15 cellular contexts compared by ENCODE assay signal in genomic region chr7:158761945-158762344, GRCh38. TPM values are rescaled to one million over a fixed set of nuclear protein-coding genes. Genes with fewer than 3 reads are reported as not detected.
DNase-seq lines count a peak whose midpoint lies in the region; ATAC-seq and TF ChIP-seq lines count a peak whose summit lies in the region.
"Had no signal": no experiment of that assay in that cellular context is flagged by ENCODE, and none has a peak within 500 bp of the region (broad histone marks: within the 10 kb centered on the region; RNA-seq: fewer than 3 reads in every experiment).

No MANE protein-coding gene starts in this region.

- H3K4me3 Mint-ChIP-seq in natural killer cell (no peak overlapping the region), immature natural killer cell (no peak overlapping the region), progenitor cell of endocrine pancreas (ENCODE audit: low read depth) (no peak overlapping the region)
- H3K4me3 Mint-ChIP-seq in natural killer cell treated with Interleukin-12 subunit alpha and Interleukin-12 subunit beta and Interleukin-15 and Interleukin-18, amount 100 ng/mL, for 72 hours, result no peak overlapping the region
- H3K4me3 Mint-ChIP-seq in activated CD8-positive, alpha-beta T cell treated with anti-CD3 and anti-CD28 coated beads for 36 hours, result no peak overlapping the region
- H3K4me3 Mint-ChIP-seq: IgD-negative memory B cell had no signal

- POLR2A ChIA-PET in activated CD8-positive, alpha-beta T cell treated with anti-CD3 and anti-CD28 coated beads for 36 hours (lab: Charles Lee), result no interaction called here

- ATAC-seq in natural killer cell (no peak), GM19395 (IDR thresholded peaks at IDR 0.05; ENCODE audit: unreplicated experiment) (no peak)
- no peak for ATAC-seq in natural killer cell treated with Interleukin-12 subunit alpha and Interleukin-12 subunit beta and Interleukin-15 and Interleukin-18, amount 100 ng/mL, for 72 hours
- ATAC-seq in activated CD8-positive, alpha-beta T cell treated with anti-CD3 and anti-CD28 coated beads for 36 hours, result no peak

- no peaks in the 10 kb centered on the region for H3K27me3 Mint-ChIP-seq in natural killer cell (ENCODE audit: low read depth in 2 of 2)
- no peaks in the 10 kb centered on the region for H3K27me3 Mint-ChIP-seq in natural killer cell treated with Interleukin-12 subunit alpha and Interleukin-12 subunit beta and Interleukin-15 and Interleukin-18, amount 100 ng/mL, for 72 hours
- no peaks in the 10 kb centered on the region for H3K27me3 Mint-ChIP-seq in activated CD8-positive, alpha-beta T cell treated with anti-CD3 and anti-CD28 coated beads for 36 hours
- peaks cover 0 to 5% (median 4%) of the 10 kb centered on the region in 3 donors for H3K27me3 Mint-ChIP-seq in immature natural killer cell (ENCODE audit: low read depth in 3 of 3)
- H3K27me3 Mint-ChIP-seq in progenitor cell of endocrine pancreas, result no peaks in the 10 kb centered on the region
- H3K27me3 Mint-ChIP-seq: IgD-negative memory B cell had no signal

- H3K27ac Mint-ChIP-seq in natural killer cell (peak overlapping the region; percentile 45 to 53), immature natural killer cell (peak overlapping the region in 5 of 6 donors; percentile 25 to 76 (median 72)), progenitor cell of endocrine pancreas (peak overlapping the region; percentile 8)
- no peak overlapping the region for H3K27ac Mint-ChIP-seq in natural killer cell treated with Interleukin-12 subunit alpha and Interleukin-12 subunit beta and Interleukin-15 and Interleukin-18, amount 100 ng/mL, for 72 hours
- H3K27ac Mint-ChIP-seq in activated CD8-positive, alpha-beta T cell treated with anti-CD3 and anti-CD28 coated beads for 36 hours, result peak overlapping the region; percentile 33
- H3K27ac Mint-ChIP-seq: IgD-negative memory B cell had no signal

- DNase-seq in natural killer cell, result no peak
- no peak for DNase-seq in natural killer cell treated with Interleukin-12 subunit alpha and Interleukin-12 subunit beta and Interleukin-15 and Interleukin-18, amount 100 ng/mL, for 72 hours (ENCODE audit: low spot score)
- DNase-seq in activated CD8-positive, alpha-beta T cell treated with anti-CD3 and anti-CD28 coated beads for 36 hours, result no peak
- DNase-seq in immature natural killer cell, result no peak
- no peak for DNase-seq in progenitor cell of endocrine pancreas (ENCODE audit: low spot score, unreplicated experiment)
- DNase-seq in NOMO-1 treated with DMSO at 0.1 percent for 48 hours (lab: John Stamatoyannopoulos, UW; ENCODE audit: unreplicated experiment), result no peak
- DNase-seq in activated gamma-delta T cell treated with Interleukin-2 at 50 U/mL for 16 hours, result no peak
- DNase-seq: NCI-H1105 treated with DMSO at 0.1 percent for 48 hours, NCI-H1694 treated with DMSO at 0.1 percent for 48 hours, NCI-H2171, NCI-H748 treated with DMSO at 0.1 percent for 48 hours, RPMI8226, SIG-M5 had no signal

- no peak for TF ChIP-seq CTCF in natural killer cell (IDR thresholded peaks at IDR 0.05)
- TF ChIP-seq CTCF in activated CD8-positive, alpha-beta T cell treated with anti-CD3 and anti-CD28 coated beads for 36 hours (IDR thresholded peaks at IDR 0.05), result no peak
- TF ChIP-seq CTCF in progenitor cell of endocrine pancreas (IDR thresholded peaks at IDR 0.05; ENCODE audit: unreplicated experiment), result no peak

- H3K36me3 Mint-ChIP-seq in natural killer cell (peaks cover 54% of the 10 kb centered on the region), immature natural killer cell (peaks cover 32 to 74% (median 56%) of the 10 kb centered on the region in 3 donors), progenitor cell of endocrine pancreas (ENCODE audit: insufficient read depth) (peaks cover 35% of the 10 kb centered on the region)
- H3K36me3 Mint-ChIP-seq in natural killer cell treated with Interleukin-12 subunit alpha and Interleukin-12 subunit beta and Interleukin-15 and Interleukin-18, amount 100 ng/mL, for 72 hours, result no peaks in the 10 kb centered on the region
- peaks cover 42% of the 10 kb centered on the region for H3K36me3 Mint-ChIP-seq in activated CD8-positive, alpha-beta T cell treated with anti-CD3 and anti-CD28 coated beads for 36 hours (ENCODE audit: low read depth)

- intact Hi-C loops in natural killer cell (cut with micrococcal nuclease), result no loop called here
- intact Hi-C loops in activated CD8-positive, alpha-beta T cell treated with anti-CD3 and anti-CD28 coated beads for 36 hours (cut with micrococcal nuclease), result no loop called here

- CTCF ChIA-PET in activated CD8-positive, alpha-beta T cell treated with anti-CD3 and anti-CD28 coated beads for 36 hours (lab: Charles Lee), result no interaction called here

- H3K4me1 Mint-ChIP-seq in natural killer cell, result peaks cover 6 to 24% of the 10 kb centered on the region in 2 donors
- peaks cover 0 to 9% of the 10 kb centered on the region in 2 donors for H3K4me1 Mint-ChIP-seq in natural killer cell treated with Interleukin-12 subunit alpha and Interleukin-12 subunit beta and Interleukin-15 and Interleukin-18, amount 100 ng/mL, for 72 hours (ENCODE audit: low read depth in 2 of 2)
- H3K4me1 Mint-ChIP-seq in activated CD8-positive, alpha-beta T cell treated with anti-CD3 and anti-CD28 coated beads for 36 hours (ENCODE audit: low read depth), result peaks cover 10% of the 10 kb centered on the region
- H3K4me1 Mint-ChIP-seq in immature natural killer cell, result peaks cover 2 to 16% of the 10 kb centered on the region in 2 donors
- peaks cover 3% of the 10 kb centered on the region for H3K4me1 Mint-ChIP-seq in progenitor cell of endocrine pancreas (ENCODE audit: low read depth)
- H3K4me1 Mint-ChIP-seq: IgD-negative memory B cell had no signal

- no peaks in the 10 kb centered on the region for H3K9me3 Mint-ChIP-seq in natural killer cell
- H3K9me3 Mint-ChIP-seq in natural killer cell treated with Interleukin-12 subunit alpha and Interleukin-12 subunit beta and Interleukin-15 and Interleukin-18, amount 100 ng/mL, for 72 hours, result no peaks in the 10 kb centered on the region
- H3K9me3 Mint-ChIP-seq in activated CD8-positive, alpha-beta T cell treated with anti-CD3 and anti-CD28 coated beads for 36 hours, result no peaks in the 10 kb centered on the region
- H3K9me3 Mint-ChIP-seq in immature natural killer cell, result no peaks in the 10 kb centered on the region
- no peaks in the 10 kb centered on the region for H3K9me3 Mint-ChIP-seq in progenitor cell of endocrine pancreas (ENCODE audit: low read depth)
- H3K9me3 Mint-ChIP-seq: IgD-negative memory B cell had no signal

RNA-seq across cellular contexts. Expression of gene NCAPG2, which starts 57.3 kb away (rescaled TPM):
- 10 to 100 TPM in 2 of 3 donors, 1 to 10 TPM in 1; 8.8 to 14.8 (median 14.1) TPM for total RNA-seq in natural killer cell
- 100 to 1,000 TPM in 1 of 2 donors, 10 to 100 TPM in 1; 45.0 to 117 TPM for total RNA-seq in natural killer cell treated with Interleukin-12 subunit alpha and Interleukin-12 subunit beta and Interleukin-15 and Interleukin-18, amount 100 ng/mL, for 72 hours
- total RNA-seq in activated CD8-positive, alpha-beta T cell treated with anti-CD3 and anti-CD28 coated beads for 36 hours, result 100 to 1,000 TPM; 108 to 113 TPM
- polyA plus RNA-seq in immature natural killer cell, result 1 to 10 TPM; 3.5 to 7.9 (median 5.7) TPM
- total RNA-seq in progenitor cell of endocrine pancreas, result 28.3 and 33.6 TPM in 2 replicates

Comparison
In these comparisons a context has a peak if more than half of its experiments do, and no peak if none do; other contexts are left out.
1. H3K27ac Mint-ChIP-seq: peak in natural killer cell (2 of 2), activated CD8-positive, alpha-beta T cell treated with anti-CD3 and anti-CD28 coated beads for 36 hours (single experiment), immature natural killer cell (5 of 6) and progenitor cell of endocrine pancreas (single experiment); none in natural killer cell treated with Interleukin-12 subunit alpha and Interleukin-12 subunit beta and Interleukin-15 and Interleukin-18, amount 100 ng/mL, for 72 hours (0 of 2).